In the genomic region with DNA sequence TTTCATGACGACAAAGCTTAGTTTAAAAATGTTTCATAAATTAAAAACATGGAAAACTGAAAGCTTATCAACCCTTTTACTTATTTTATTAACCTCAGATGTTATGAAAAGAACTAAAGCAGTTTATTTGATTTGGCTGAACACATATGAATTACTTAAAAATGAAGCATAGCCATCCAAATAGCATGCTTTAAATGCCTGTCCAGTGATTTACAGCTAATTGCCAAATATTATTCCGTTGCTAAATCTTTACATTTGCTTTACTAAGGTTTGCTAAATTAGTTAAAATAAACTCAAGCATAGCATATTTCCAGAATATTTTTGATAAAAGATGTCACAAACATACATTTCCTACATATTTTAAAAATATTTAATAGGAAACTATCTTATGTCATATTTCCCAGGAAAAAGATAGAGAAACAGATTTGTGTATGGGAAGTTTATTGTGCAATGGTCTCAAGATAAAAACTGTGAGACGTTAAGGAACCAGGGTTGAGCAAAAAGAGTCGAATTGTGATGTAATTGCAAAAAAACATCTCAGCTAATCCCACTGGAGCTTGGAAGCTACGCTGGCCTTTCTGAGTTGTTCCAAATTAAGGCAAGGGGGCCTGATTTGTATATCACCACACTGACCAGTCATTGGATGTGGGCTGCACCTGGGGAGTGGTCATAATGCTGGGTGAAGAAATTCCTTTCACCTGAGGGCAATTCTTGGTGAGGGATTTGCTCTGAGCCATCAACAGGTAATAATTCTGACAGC, we compare ENCODE assay signal across 15 cellular contexts. TPM values are rescaled to one million over a fixed set of nuclear protein-coding genes. Genes with fewer than 3 reads are reported as not detected.
DNase-seq lines count a peak whose midpoint lies in the region; ATAC-seq and TF ChIP-seq lines count a peak whose summit lies in the region.
"Had no signal": no experiment of that assay in that cellular context is flagged by ENCODE, and none has a peak within 500 bp of the region (broad histone marks: within the 10 kb centered on the region; RNA-seq: fewer than 3 reads in every experiment).

No MANE protein-coding gene starts in this region.

- H3K4me2 ChIP-seq in smooth muscle cell: peak overlapping the region; percentile 29

- no peaks in the 10 kb centered on the region for H3F3A ChIP-seq in smooth muscle cell (ENCODE audit: low read depth)

- H3K36me3 ChIP-seq in brain microvascular endothelial cell (replicated peaks): no peaks in the 10 kb centered on the region
- no peaks in the 10 kb centered on the region for H3K36me3 ChIP-seq in heart left ventricle
- H3K36me3 ChIP-seq in smooth muscle cell (ENCODE audit: low read depth): no peaks in the 10 kb centered on the region

- H4K20me1 ChIP-seq in smooth muscle cell (ENCODE audit: low read depth): no peaks in the 10 kb centered on the region

- H3K4me3 ChIP-seq in brain microvascular endothelial cell (ENCODE audit: low read depth, low read length): no peak overlapping the region
- H3K4me3 ChIP-seq in heart left ventricle: no peak overlapping the region
- no peak overlapping the region for H3K4me3 ChIP-seq in smooth muscle cell

- no peaks in the 10 kb centered on the region for H3K9me3 ChIP-seq in heart left ventricle
- no peaks in the 10 kb centered on the region for H3K9me3 ChIP-seq in smooth muscle cell (replicated peaks; ENCODE audit: low read depth)

- in situ Hi-C loops in brain microvascular endothelial cell (cut with HindIII; ENCODE audit: low pct_ligation_motif_present, low sequenced_read_pairs): no loop called here

- TF ChIP-seq POLR2A in heart left ventricle (IDR thresholded peaks at IDR 0.05): no peak

- no peaks in the 10 kb centered on the region for H3K27me3 ChIP-seq in brain microvascular endothelial cell (replicated peaks)
- no peaks in the 10 kb centered on the region for H3K27me3 ChIP-seq in heart left ventricle
- H3K27me3 ChIP-seq in smooth muscle cell (ENCODE audit: low read depth): no peaks in the 10 kb centered on the region

- H3K4me1 ChIP-seq in heart left ventricle: peaks cover 0 to 38% (median 6%) of the 10 kb centered on the region in 12 donors
- H3K4me1 ChIP-seq in smooth muscle cell (ENCODE audit: low read depth): no peaks in the 10 kb centered on the region
- H3K4me1 ChIP-seq: parathyroid adenoma had no signal

- ATAC-seq in heart left ventricle (peak in 3 of 4 donors; percentile 19 to 64 (median 44)), HG02885 (IDR thresholded peaks at IDR 0.05; ENCODE audit: poor library complexity, unreplicated experiment) (no peak)
- ATAC-seq: activated CD8-positive, alpha-beta T cell treated with anti-CD3 and anti-CD28 coated beads for 36 hours had no signal

- H3K79me2 ChIP-seq in smooth muscle cell (ENCODE audit: low read depth): no peaks in the 10 kb centered on the region
- H3K79me2 ChIP-seq: parathyroid adenoma had no signal

- WGBS in heart left ventricle, 4 donors: 67 to 74% (median 73%) methylated on average over 5 of the region's 5 CpGs
- WGBS in smooth muscle cell (ENCODE audit: low lambda C conversion rate): 49% methylated on average over 5 of the region's 5 CpGs

- H3K27ac ChIP-seq in brain microvascular endothelial cell: peak overlapping the region; percentile 57
- peak overlapping the region in 6 of 12 donors; percentile 39 to 67 (median 59) for H3K27ac ChIP-seq in heart left ventricle
- no peak overlapping the region for H3K27ac ChIP-seq in smooth muscle cell (ENCODE audit: low read depth)
- H3K27ac ChIP-seq: parathyroid adenoma had no signal

- DNase-seq in HS-5 (ENCODE audit: low read depth) (peak; percentile 29), brain microvascular endothelial cell (no peak), heart left ventricle (no peak), smooth muscle cell (lab: John Stamatoyannopoulos, UW; ENCODE audit: unreplicated experiment) (no peak), DMS79 treated with DMSO at 0.1 percent for 48 hours (lab: John Stamatoyannopoulos, UW) (no peak), COLO668 (lab: John Stamatoyannopoulos, UW; ENCODE audit: unreplicated experiment) (no peak)
- DNase-seq in stimulated activated CD4-positive, alpha-beta T cell treated with anti-CD3 and anti-CD28 coated beads, Interleukin-1b, Interleukin-23, amount 100 ng/mL, for 48 hours: no peak
- DNase-seq: activated CD8-positive, alpha-beta T cell treated with anti-CD3 and anti-CD28 coated beads for 36 hours; CD4-positive, alpha-beta T cell; effector memory CD4-positive, alpha-beta T cell; NCI-H1694; NCI-H526; PC-3 had no signal

- TF ChIP-seq CTCF in brain microvascular endothelial cell (IDR thresholded peaks at IDR 0.05; ENCODE audit: low read depth, low read length, missing control alignments) (no peak), heart left ventricle (IDR thresholded peaks at IDR 0.05) (no peak), smooth muscle cell (IDR thresholded peaks at IDR 0.05; ENCODE audit: borderline replicate concordance, insufficient read depth, poor library complexity, severe bottlenecking) (no peak)

- H2AFZ ChIP-seq in smooth muscle cell (ENCODE audit: low read depth): no peak overlapping the region
- H2AFZ ChIP-seq: parathyroid adenoma had no signal

- intact Hi-C loops in heart left ventricle (cut with DNase I): loop anchor here in 5 of 10 donors (5.0 to 10.0 kb wide), 3 partner anchors 252 to 935 kb away; partner anchors contain the start of gene DAAM1 (in 4 of the 5)

- H3K9ac ChIP-seq in smooth muscle cell (ENCODE audit: low read depth): no peak overlapping the region
- H3K9ac ChIP-seq: parathyroid adenoma had no signal

RNA-seq across cellular contexts. Expression of gene GPR135, which starts 25.7 kb away (rescaled TPM):
- 1 to 10 TPM; 1.3 to 2.7 (median 2.3) TPM for total RNA-seq in heart left ventricle
- under 1 TPM; 0.84 to 0.98 TPM for polyA plus RNA-seq in heart left ventricle
- 2.1 and 3.1 TPM in 2 replicates for total RNA-seq in smooth muscle cell
- polyA plus RNA-seq in smooth muscle cell: 0.40 and 1.1 TPM in 2 replicates

RNA-seq across cellular contexts. Expression of gene L3HYPDH, which starts 44.8 kb away (rescaled TPM):
- 10 to 100 TPM in 7 of 9 donors, 1 to 10 TPM in 2; 8.7 to 17.9 (median 14.1) TPM for total RNA-seq in heart left ventricle
- polyA plus RNA-seq in heart left ventricle: 10 to 100 TPM in 1 of 2 donors, 1 to 10 TPM in 1; 7.4 to 18.9 TPM
- total RNA-seq in smooth muscle cell: 33.5 and 45.8 TPM in 2 replicates
- polyA plus RNA-seq in smooth muscle cell: 27.7 and 33.7 TPM in 2 replicates

RNA-seq across cellular contexts. Expression of gene JKAMP, which starts 44.9 kb away (rescaled TPM):
- 10 to 100 TPM; 24.2 to 38.6 (median 31.2) TPM for total RNA-seq in heart left ventricle
- polyA plus RNA-seq in heart left ventricle: 10 to 100 TPM; 11.4 to 52.9 TPM
- total RNA-seq in smooth muscle cell: 141 and 147 TPM in 2 replicates
- 72.3 and 81.2 TPM in 2 replicates for polyA plus RNA-seq in smooth muscle cell
